ENCODE assay signal across 1 cellular context in genomic region chr4:98143001-98143899, GRCh38.
TF ChIP-seq lines count a peak whose summit lies in the region.

Gene STPG2 (minus strand): TSS chr4:98143476.

TF ChIP-seq in GM12878, 131 proteins besides CTCF, POLR2A, EP300 and RAD21 (continued from another document and continues in another):
- TF ChIP-seq BCLAF1 (IDR thresholded peaks at IDR 0.05) (no peak), BHLHE40 (IDR thresholded peaks at IDR 0.05; ENCODE audit: borderline replicate concordance in 1 of 2, low read depth in 2 of 2, low read length in 1 of 2) (no peak), FOS (IDR thresholded peaks at IDR 0.05; ENCODE audit: borderline replicate concordance, extremely low read depth, insufficient read length) (no peak), ZNF687 (IDR thresholded peaks at IDR 0.05) (peak; percentile 76; the same call in 1 of the 2 replicates), MYC (IDR thresholded peaks at IDR 0.05; ENCODE audit: insufficient read depth, insufficient read length, insufficient replicate concordance, low read length, severe bottlenecking) (no peak), SREBF2 (IDR thresholded peaks at IDR 0.05; ENCODE audit: low read length) (no peak), IKZF1 (conservative IDR thresholded peaks at IDR 0.05) (peak; percentile 60), SKIL (IDR thresholded peaks at IDR 0.05; ENCODE audit: low read depth, poor library complexity, severe bottlenecking) (no peak), ZSCAN29 (IDR thresholded peaks at IDR 0.05) (no peak), USF2 (IDR thresholded peaks at IDR 0.05; ENCODE audit: borderline replicate concordance, low read depth, low read length) (no peak), ZNF274 (IDR thresholded peaks at IDR 0.05; ENCODE audit: insufficient read depth, insufficient read length) (no peak), E2F4 (IDR thresholded peaks at IDR 0.05; ENCODE audit: low read depth, low read length) (0 out of 2 replicates have a peak, but pooled peaks have one; percentile 24), ZNF622 (IDR thresholded peaks at IDR 0.05) (no peak), NBN (IDR thresholded peaks at IDR 0.05) (peak; percentile 35; the same call in 1 of the 2 replicates), ZNF592 (IDR thresholded peaks at IDR 0.05) (no peak), SRF (IDR thresholded peaks at IDR 0.05; ENCODE audit: low read depth in 2 of 2, low read length in 2 of 2) (peak in 1 of 2 experiments; percentile 45; a peak in 2 of 4 replicates), ZNF207 (IDR thresholded peaks at IDR 0.05; ENCODE audit: borderline replicate concordance) (no peak), ESRRA (IDR thresholded peaks at IDR 0.05; ENCODE audit: low read length) (no peak), ETV6 (conservative IDR thresholded peaks at IDR 0.05 in 1 of 2, IDR thresholded peaks at IDR 0.05 in 1 of 2; ENCODE audit: borderline replicate concordance in 1 of 2, low read depth in 1 of 2) (peak in 1 of 2 experiments; percentile 13; a peak in 1 of 4 replicates), SMC3 (IDR thresholded peaks at IDR 0.05; ENCODE audit: borderline replicate concordance, low read length) (no peak), TAF1 (IDR thresholded peaks at IDR 0.05; ENCODE audit: borderline replicate concordance, low read depth, low read length) (peak; percentile 53; the same call in 1 of the 2 replicates), FOXK2 (IDR thresholded peaks at IDR 0.05) (no peak), ELK1 (IDR thresholded peaks at IDR 0.05; ENCODE audit: low read depth, low read length) (peak; percentile 75), NR2C1 (IDR thresholded peaks at IDR 0.05) (no peak), LARP7 (IDR thresholded peaks at IDR 0.05) (no peak), KDM1A (IDR thresholded peaks at IDR 0.05; ENCODE audit: borderline replicate concordance) (no peak), MXI1 (IDR thresholded peaks at IDR 0.05; ENCODE audit: low read depth, low read length) (no peak), NFXL1 (IDR thresholded peaks at IDR 0.05; ENCODE audit: borderline replicate concordance) (no peak), PAX8 (IDR thresholded peaks at IDR 0.05) (no peak), MLLT1 (IDR thresholded peaks at IDR 0.05) (peak; percentile 92), ZBED1 (IDR thresholded peaks at IDR 0.05; ENCODE audit: borderline replicate concordance) (no peak), CHD4 (IDR thresholded peaks at IDR 0.05) (no peak), SIX5 (IDR thresholded peaks at IDR 0.05; ENCODE audit: low read depth, low read length, severe bottlenecking) (no peak), HDAC6 (IDR thresholded peaks at IDR 0.05; ENCODE audit: unreplicated experiment) (no peak), HCFC1 (IDR thresholded peaks at IDR 0.05; ENCODE audit: low read length) (no peak), BCL3 (IDR thresholded peaks at IDR 0.05; ENCODE audit: borderline replicate concordance, insufficient read depth, low read depth, low read length, poor library complexity, severe bottlenecking) (no peak), RUNX3 (IDR thresholded peaks at IDR 0.05; ENCODE audit: low read length) (no peak; the same call in 1 of the 2 replicates), BACH1 (IDR thresholded peaks at IDR 0.05; ENCODE audit: borderline replicate concordance) (no peak), ATF2 (IDR thresholded peaks at IDR 0.05; ENCODE audit: low read length) (no peak), CBFB (IDR thresholded peaks at IDR 0.05; ENCODE audit: low read depth) (no peak)
